In the genomic region with DNA sequence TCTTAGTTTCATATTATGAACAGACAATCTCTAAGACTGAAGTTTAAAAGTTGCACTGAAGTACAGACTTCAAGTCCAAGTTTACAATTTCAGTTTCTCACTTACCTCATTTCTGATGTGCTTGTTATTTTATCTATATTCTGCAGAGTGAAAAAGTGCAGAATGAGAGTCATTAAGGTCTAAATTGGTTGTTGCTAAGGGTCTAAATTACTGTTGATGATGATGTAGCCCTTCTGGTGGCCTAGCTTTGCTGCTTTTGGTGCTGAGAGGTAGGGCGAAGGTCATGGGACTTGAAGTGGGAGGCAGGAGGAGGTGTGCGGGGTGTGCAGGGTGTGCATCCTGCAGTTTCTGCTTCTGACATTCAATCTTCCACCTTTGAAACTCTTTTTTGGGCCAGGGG, we compare ENCODE assay signal across 29 cellular contexts. TPM values are rescaled to one million over a fixed set of nuclear protein-coding genes. Genes with fewer than 3 reads are reported as not detected.
"Had no signal": no experiment of that assay in that cellular context is flagged by ENCODE, and none has a peak within 500 bp of the region (broad histone marks: within the 10 kb centered on the region; RNA-seq: fewer than 3 reads in every experiment).

No MANE protein-coding gene starts in this region.

- ATAC-seq: naive thymus-derived CD4-positive, alpha-beta T cell; natural killer cell; psoas muscle; right cardiac atrium; right lobe of liver; stimulated activated memory B cell treated with anti-CD40 and anti-IgM and Interleukin-4, amounts not matched to agents 10 μg/mL and 1 μg/mL and 100 μg/mL, for 72 hours had no signal

- H3K4me3 Mint-ChIP-seq: naive thymus-derived CD4-positive, alpha-beta T cell; natural killer cell; nephron; neural progenitor cell; stimulated activated memory B cell treated with anti-CD40 and anti-IgM and Interleukin-4, amounts not matched to agents 10 μg/mL and 1 μg/mL and 100 μg/mL, for 72 hours; stimulated activated naive CD8-positive, alpha-beta T cell treated with anti-CD3 and anti-CD28 coated beads, Interleukin-15, Interleukin-2, amounts not matched to agents 100 ng/mL and 50 ng/mL, for 24 hours had no signal

- FAIRE-seq: small intestine, urothelium cell line had no signal

- H3K27me3 ChIP-seq: neural progenitor cell, ovary, right lobe of liver, sigmoid colon, stomach, thyroid gland, tibial nerve, upper lobe of left lung, vagina had no signal

- H3K79me2 ChIP-seq: parathyroid adenoma had no signal

- H3K27ac ChIP-seq: neural progenitor cell, ovary, parathyroid adenoma, psoas muscle, right lobe of liver, sigmoid colon, stomach, thoracic aorta, thyroid gland, tibial nerve, upper lobe of left lung, vagina had no signal

- H3K36me3 ChIP-seq: neural progenitor cell, ovary, right lobe of liver, sigmoid colon, stomach, thoracic aorta, thyroid gland, tibial nerve, upper lobe of left lung, vagina had no signal

- H2AFZ ChIP-seq: neural progenitor cell, parathyroid adenoma had no signal

- H3K4me3 ChIP-seq: neural progenitor cell, ovary, psoas muscle, right lobe of liver, sigmoid colon, stomach, thoracic aorta, thyroid gland, tibial nerve, upper lobe of left lung, vagina had no signal

- H3K9me3 ChIP-seq: ovary, psoas muscle, right lobe of liver, sigmoid colon, stomach, thoracic aorta, thyroid gland, tibial nerve, upper lobe of left lung, vagina had no signal

- H3K36me3 Mint-ChIP-seq: natural killer cell; neural progenitor cell; stimulated activated memory B cell treated with anti-CD40 and anti-IgM and Interleukin-4, amounts not matched to agents 10 μg/mL and 1 μg/mL and 100 μg/mL, for 72 hours had no signal

- DNase-seq: naive thymus-derived CD4-positive, alpha-beta T cell; natural killer cell; occipital lobe; ovary; posterior cingulate gyrus; psoas muscle; right cardiac atrium; right lobe of liver; sigmoid colon; small intestine; stimulated activated CD4-positive, alpha-beta T cell treated with anti-CD3 and anti-CD28 coated beads, Interleukin-15, amount 100 ng/mL, for 24 hours; stimulated activated CD4-positive, alpha-beta T cell treated with anti-CD3 and anti-CD28 coated beads, Interleukin-2, amount 100 ng/mL, for 24 hours; stimulated activated CD4-positive, alpha-beta T cell treated with anti-CD3 and anti-CD28 coated beads, Interleukin-2, amount 100 ng/mL, for 48 hours; stimulated activated CD4-positive, alpha-beta T cell treated with anti-CD3 and anti-CD28 coated beads, Interleukin-4, amount 100 ng/mL, for 24 hours; stimulated activated naive CD4-positive, alpha-beta T cell; stomach; thyroid gland; trophoblast cell; upper lobe of left lung had no signal

- H3K9ac ChIP-seq: neural progenitor cell, parathyroid adenoma had no signal

- H3K4me1 Mint-ChIP-seq: natural killer cell; nephron; stimulated activated memory B cell treated with anti-CD40 and anti-IgM and Interleukin-4, amounts not matched to agents 10 μg/mL and 1 μg/mL and 100 μg/mL, for 72 hours had no signal

- H3K27me3 Mint-ChIP-seq: progenitor cell of endocrine pancreas; stimulated activated memory B cell treated with anti-CD40 and anti-IgM and Interleukin-4, amounts not matched to agents 10 μg/mL and 1 μg/mL and 100 μg/mL, for 72 hours had no signal

- H3K4me1 ChIP-seq: neural progenitor cell, parathyroid adenoma, psoas muscle, right lobe of liver, sigmoid colon, stomach, upper lobe of left lung, vagina had no signal

- H3K27ac Mint-ChIP-seq: naive thymus-derived CD4-positive, alpha-beta T cell; natural killer cell; nephron; neural progenitor cell; progenitor cell of endocrine pancreas; stimulated activated memory B cell treated with anti-CD40 and anti-IgM and Interleukin-4, amounts not matched to agents 10 μg/mL and 1 μg/mL and 100 μg/mL, for 72 hours; stimulated activated naive CD8-positive, alpha-beta T cell treated with anti-CD3 and anti-CD28 coated beads, Interleukin-15, Interleukin-2, amounts not matched to agents 100 ng/mL and 50 ng/mL, for 24 hours had no signal

- H3K4me2 ChIP-seq: neural progenitor cell had no signal

RNA-seq across cellular contexts. Expression of a gene that starts 38.8 kb away (rescaled TPM):
- polyA plus RNA-seq: naive thymus-derived CD4-positive, alpha-beta T cell had no signal
